In the genomic region with DNA sequence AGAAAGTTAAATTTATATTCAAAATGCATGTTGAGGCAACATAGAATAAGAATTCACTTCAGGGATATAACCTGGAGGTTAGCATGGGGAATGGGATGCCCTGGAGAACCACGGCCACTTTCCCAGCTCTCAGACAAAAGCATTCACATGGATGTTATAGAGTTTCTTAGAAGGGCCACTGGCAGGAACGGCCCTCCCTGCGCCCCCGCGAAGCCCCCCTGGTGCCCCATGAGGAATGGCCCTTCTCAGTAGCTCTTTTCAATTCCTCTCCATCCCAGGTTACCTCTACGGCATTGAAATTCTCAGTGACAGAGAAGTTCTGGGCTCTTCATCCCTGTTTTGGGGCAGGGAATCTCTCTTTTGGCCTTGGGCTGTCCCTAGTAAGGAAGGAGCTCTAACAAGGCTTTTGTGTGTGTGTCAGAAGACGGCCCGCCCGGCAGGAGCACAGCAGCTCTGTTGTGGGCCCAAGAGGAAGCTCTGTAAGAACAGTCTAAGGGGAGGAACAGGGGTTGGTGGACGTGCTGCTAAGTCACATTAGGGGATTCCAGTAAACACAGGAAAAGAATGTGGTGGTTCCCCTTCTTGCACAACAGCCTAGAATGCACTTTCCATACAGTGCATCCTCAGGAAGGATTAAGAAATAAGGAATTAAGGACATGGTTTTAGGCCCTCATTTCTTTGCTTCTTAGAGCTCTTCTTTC, we compare ENCODE assay signal across 8 cellular contexts.
A peak's percentile ranks its signal among the peaks of the same experiment; 100 is the strongest.
DNase-seq lines count a peak whose midpoint lies in the region; ATAC-seq and TF ChIP-seq lines count a peak whose summit lies in the region.

No MANE protein-coding gene starts in this region.

- no peaks in the 10 kb centered on the region for H3K9me3 ChIP-seq in parathyroid adenoma (ENCODE audit: control insufficient read depth, low read length)

- no peaks in the 10 kb centered on the region for H3K79me2 ChIP-seq in parathyroid adenoma

- peak; percentile 23 for DNase-seq in Daoy (ENCODE audit: low read depth)
- peak; percentile 30 for DNase-seq in RPMI7951 (ENCODE audit: low read depth)
- peak; percentile 54 to 61 for DNase-seq in foreskin fibroblast
- DNase-seq in NCI-H2196 (lab: John Stamatoyannopoulos, UW; ENCODE audit: unreplicated experiment) = no peak
- no peak for DNase-seq in NCI-H2196 treated with DMSO at 0.1 percent for 48 hours (lab: John Stamatoyannopoulos, UW; ENCODE audit: unreplicated experiment)
- DNase-seq in NCI-H2081 treated with DMSO at 0.1 percent for 48 hours (lab: John Stamatoyannopoulos, UW) = no peak

- no peaks in the 10 kb centered on the region for H3K27me3 ChIP-seq in parathyroid adenoma (ENCODE audit: control insufficient read depth, insufficient read depth, low read length)

- H3K4me1 ChIP-seq in parathyroid adenoma = peaks cover 3% of the 10 kb centered on the region

- no peak for ATAC-seq in GM18907 (IDR thresholded peaks at IDR 0.05; ENCODE audit: unreplicated experiment)

- H3K27ac ChIP-seq in parathyroid adenoma = no peak overlapping the region

- H2AFZ ChIP-seq in parathyroid adenoma = peak overlapping the region; percentile 17

- H3K9ac ChIP-seq in parathyroid adenoma = no peak overlapping the region

- no peaks in the 10 kb centered on the region for H3K36me3 ChIP-seq in parathyroid adenoma (ENCODE audit: control insufficient read depth, insufficient read depth, low read length)

- H3K4me2 ChIP-seq in parathyroid adenoma (ENCODE audit: low read length) = no peak overlapping the region

- H3K4me3 ChIP-seq in foreskin fibroblast (ENCODE audit: low read depth in 1 of 2, low read length in 2 of 2) (no peak overlapping the region), parathyroid adenoma (ENCODE audit: low read depth, low read length) (no peak overlapping the region)

- no peak for TF ChIP-seq CTCF in foreskin fibroblast (IDR thresholded peaks at IDR 0.05; ENCODE audit: low read depth, low read length)
- no peak for TF ChIP-seq CTCF in parathyroid adenoma (IDR thresholded peaks at IDR 0.05)

Comparison
In these comparisons a context has a peak if more than half of its experiments do, and no peak if none do; other contexts are left out.
1. DNase-seq: peak in Daoy (single experiment), RPMI7951 (single experiment) and foreskin fibroblast (2 of 2); none in NCI-H2196 (single experiment), NCI-H2196 treated with DMSO at 0.1 percent for 48 hours (single experiment) and NCI-H2081 treated with DMSO at 0.1 percent for 48 hours (single experiment).